Comparison of ENCODE assay signal across 1 cellular context in the genomic region with DNA sequence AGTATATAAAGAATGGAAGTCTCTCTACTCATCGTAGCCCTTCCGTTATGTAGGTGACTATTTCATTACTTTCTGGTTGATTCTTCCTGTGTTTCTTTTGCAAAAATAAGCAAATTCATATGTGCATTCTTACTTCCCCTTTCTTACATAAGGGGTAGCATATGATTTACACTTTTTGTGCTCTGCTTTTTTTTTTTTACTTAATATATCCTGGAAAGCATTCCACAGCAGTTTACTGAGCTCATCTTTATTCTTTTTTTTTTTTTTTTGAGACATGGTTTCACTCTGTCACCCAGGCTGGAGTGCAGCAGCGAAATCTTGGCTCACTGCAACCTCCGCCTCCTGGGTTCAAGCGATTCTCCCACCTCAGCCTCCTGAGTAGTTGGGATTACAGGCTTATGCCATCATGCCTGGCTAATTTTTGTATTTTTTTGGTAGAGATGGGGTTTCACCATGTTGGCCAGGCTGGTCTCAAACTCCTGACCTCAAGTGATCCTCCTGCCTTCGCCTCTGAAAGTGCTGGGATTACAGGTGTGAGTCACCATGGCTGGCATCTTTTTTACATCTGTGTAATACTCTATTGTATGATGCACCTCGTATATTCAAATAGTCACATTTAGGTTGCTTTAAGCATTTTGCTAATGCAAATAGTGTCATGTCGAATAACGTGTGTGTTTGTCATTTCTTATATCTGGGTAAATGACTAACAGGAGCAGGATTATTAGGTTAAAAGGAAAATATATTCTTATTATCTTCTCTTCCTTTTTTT.
TF ChIP-seq lines count a peak whose summit lies in the region.

No MANE protein-coding gene starts in this region.

TF ChIP-seq in GM12878, 131 proteins besides CTCF, POLR2A, EP300 and RAD21 (continues in another document):
- no peak for TF ChIP-seq NR2C1 (IDR thresholded peaks at IDR 0.05)
- TF ChIP-seq POLR2AphosphoS2 (IDR thresholded peaks at IDR 0.05; ENCODE audit: low read depth, low read length) = no peak
- TF ChIP-seq RELA (IDR thresholded peaks at IDR 0.05; ENCODE audit: borderline replicate concordance, partially characterized antibody) = no peak
- 0 out of 2 replicates have a peak, but pooled peaks have one; percentile 4 for TF ChIP-seq IRF4 (IDR thresholded peaks at IDR 0.05; ENCODE audit: low read depth, low read length)
- no peak for TF ChIP-seq BHLHE40 (IDR thresholded peaks at IDR 0.05; ENCODE audit: borderline replicate concordance in 1 of 2, low read depth in 2 of 2, low read length in 1 of 2)
- TF ChIP-seq, protein P1, sequence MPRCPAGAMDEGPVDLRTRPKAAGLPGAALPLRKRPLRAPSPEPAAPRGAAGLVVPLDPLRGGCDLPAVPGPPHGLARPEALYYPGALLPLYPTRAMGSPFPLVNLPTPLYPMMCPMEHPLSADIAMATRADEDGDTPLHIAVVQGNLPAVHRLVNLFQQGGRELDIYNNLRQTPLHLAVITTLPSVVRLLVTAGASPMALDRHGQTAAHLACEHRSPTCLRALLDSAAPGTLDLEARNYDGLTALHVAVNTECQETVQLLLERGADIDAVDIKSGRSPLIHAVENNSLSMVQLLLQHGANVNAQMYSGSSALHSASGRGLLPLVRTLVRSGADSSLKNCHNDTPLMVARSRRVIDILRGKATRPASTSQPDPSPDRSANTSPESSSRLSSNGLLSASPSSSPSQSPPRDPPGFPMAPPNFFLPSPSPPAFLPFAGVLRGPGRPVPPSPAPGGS (IDR thresholded peaks at IDR 0.05; ENCODE audit: borderline replicate concordance, insufficient read depth, low read depth, low read length, poor library complexity, severe bottlenecking) = no peak
- TF ChIP-seq, protein P2, sequence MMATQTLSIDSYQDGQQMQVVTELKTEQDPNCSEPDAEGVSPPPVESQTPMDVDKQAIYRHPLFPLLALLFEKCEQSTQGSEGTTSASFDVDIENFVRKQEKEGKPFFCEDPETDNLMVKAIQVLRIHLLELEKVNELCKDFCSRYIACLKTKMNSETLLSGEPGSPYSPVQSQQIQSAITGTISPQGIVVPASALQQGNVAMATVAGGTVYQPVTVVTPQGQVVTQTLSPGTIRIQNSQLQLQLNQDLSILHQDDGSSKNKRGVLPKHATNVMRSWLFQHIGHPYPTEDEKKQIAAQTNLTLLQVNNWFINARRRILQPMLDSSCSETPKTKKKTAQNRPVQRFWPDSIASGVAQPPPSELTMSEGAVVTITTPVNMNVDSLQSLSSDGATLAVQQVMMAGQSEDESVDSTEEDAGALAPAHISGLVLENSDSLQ (IDR thresholded peaks at IDR 0.05) = no peak
- 0 out of 2 replicates have a peak, but pooled peaks have one; percentile 12 for TF ChIP-seq GATAD2B (conservative IDR thresholded peaks at IDR 0.05; ENCODE audit: low read depth)
- no peak for TF ChIP-seq EZH2 (IDR thresholded peaks at IDR 0.05; ENCODE audit: borderline replicate concordance, control insufficient read depth, low read depth, low read length)
- no peak for TF ChIP-seq BCL11A (IDR thresholded peaks at IDR 0.05; ENCODE audit: low read depth, low read length)
- TF ChIP-seq HDGF (IDR thresholded peaks at IDR 0.05) = 0 out of 2 replicates have a peak, but pooled peaks have one; percentile 62
- TF ChIP-seq FOS (IDR thresholded peaks at IDR 0.05; ENCODE audit: borderline replicate concordance, extremely low read depth, insufficient read length) = no peak
- peak; percentile 74; the same call in 1 of the 2 replicates for TF ChIP-seq ZNF384 (IDR thresholded peaks at IDR 0.05; ENCODE audit: borderline replicate concordance, low read depth, low read length)
- TF ChIP-seq JUNB (IDR thresholded peaks at IDR 0.05) = peak; percentile 50
- no peak for TF ChIP-seq ZBED1 (IDR thresholded peaks at IDR 0.05; ENCODE audit: borderline replicate concordance)
- TF ChIP-seq SIX5 (IDR thresholded peaks at IDR 0.05; ENCODE audit: low read depth, low read length, severe bottlenecking) = no peak
- TF ChIP-seq, protein P3, sequence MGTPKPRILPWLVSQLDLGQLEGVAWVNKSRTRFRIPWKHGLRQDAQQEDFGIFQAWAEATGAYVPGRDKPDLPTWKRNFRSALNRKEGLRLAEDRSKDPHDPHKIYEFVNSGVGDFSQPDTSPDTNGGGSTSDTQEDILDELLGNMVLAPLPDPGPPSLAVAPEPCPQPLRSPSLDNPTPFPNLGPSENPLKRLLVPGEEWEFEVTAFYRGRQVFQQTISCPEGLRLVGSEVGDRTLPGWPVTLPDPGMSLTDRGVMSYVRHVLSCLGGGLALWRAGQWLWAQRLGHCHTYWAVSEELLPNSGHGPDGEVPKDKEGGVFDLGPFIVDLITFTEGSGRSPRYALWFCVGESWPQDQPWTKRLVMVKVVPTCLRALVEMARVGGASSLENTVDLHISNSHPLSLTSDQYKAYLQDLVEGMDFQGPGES (IDR thresholded peaks at IDR 0.05) = no peak
- TF ChIP-seq CHD1 (IDR thresholded peaks at IDR 0.05; ENCODE audit: low read depth, low read length) = no peak
- no peak for TF ChIP-seq JUND (IDR thresholded peaks at IDR 0.05; ENCODE audit: low read depth, low read length)
- TF ChIP-seq TBL1XR1 (IDR thresholded peaks at IDR 0.05; ENCODE audit: low read depth, low read length) = no peak
- TF ChIP-seq PML (IDR thresholded peaks at IDR 0.05; ENCODE audit: low read length) = peak; percentile 51; the same call in 1 of the 2 replicates
- TF ChIP-seq, protein P4, sequence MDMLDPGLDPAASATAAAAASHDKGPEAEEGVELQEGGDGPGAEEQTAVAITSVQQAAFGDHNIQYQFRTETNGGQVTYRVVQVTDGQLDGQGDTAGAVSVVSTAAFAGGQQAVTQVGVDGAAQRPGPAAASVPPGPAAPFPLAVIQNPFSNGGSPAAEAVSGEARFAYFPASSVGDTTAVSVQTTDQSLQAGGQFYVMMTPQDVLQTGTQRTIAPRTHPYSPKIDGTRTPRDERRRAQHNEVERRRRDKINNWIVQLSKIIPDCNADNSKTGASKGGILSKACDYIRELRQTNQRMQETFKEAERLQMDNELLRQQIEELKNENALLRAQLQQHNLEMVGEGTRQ (IDR thresholded peaks at IDR 0.05; ENCODE audit: borderline replicate concordance, low read depth, low read length) = no peak
- TF ChIP-seq, protein P5, sequence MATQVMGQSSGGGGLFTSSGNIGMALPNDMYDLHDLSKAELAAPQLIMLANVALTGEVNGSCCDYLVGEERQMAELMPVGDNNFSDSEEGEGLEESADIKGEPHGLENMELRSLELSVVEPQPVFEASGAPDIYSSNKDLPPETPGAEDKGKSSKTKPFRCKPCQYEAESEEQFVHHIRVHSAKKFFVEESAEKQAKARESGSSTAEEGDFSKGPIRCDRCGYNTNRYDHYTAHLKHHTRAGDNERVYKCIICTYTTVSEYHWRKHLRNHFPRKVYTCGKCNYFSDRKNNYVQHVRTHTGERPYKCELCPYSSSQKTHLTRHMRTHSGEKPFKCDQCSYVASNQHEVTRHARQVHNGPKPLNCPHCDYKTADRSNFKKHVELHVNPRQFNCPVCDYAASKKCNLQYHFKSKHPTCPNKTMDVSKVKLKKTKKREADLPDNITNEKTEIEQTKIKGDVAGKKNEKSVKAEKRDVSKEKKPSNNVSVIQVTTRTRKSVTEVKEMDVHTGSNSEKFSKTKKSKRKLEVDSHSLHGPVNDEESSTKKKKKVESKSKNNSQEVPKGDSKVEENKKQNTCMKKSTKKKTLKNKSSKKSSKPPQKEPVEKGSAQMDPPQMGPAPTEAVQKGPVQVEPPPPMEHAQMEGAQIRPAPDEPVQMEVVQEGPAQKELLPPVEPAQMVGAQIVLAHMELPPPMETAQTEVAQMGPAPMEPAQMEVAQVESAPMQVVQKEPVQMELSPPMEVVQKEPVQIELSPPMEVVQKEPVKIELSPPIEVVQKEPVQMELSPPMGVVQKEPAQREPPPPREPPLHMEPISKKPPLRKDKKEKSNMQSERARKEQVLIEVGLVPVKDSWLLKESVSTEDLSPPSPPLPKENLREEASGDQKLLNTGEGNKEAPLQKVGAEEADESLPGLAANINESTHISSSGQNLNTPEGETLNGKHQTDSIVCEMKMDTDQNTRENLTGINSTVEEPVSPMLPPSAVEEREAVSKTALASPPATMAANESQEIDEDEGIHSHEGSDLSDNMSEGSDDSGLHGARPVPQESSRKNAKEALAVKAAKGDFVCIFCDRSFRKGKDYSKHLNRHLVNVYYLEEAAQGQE (IDR thresholded peaks at IDR 0.05; ENCODE audit: low read depth, low read length) = no peak
- no peak for TF ChIP-seq YBX1 (IDR thresholded peaks at IDR 0.05)
- TF ChIP-seq ZNF217 (IDR thresholded peaks at IDR 0.05) = 0 out of 2 replicates have a peak, but pooled peaks have one; percentile 8
- 0 out of 2 replicates have a peak, but pooled peaks have one; percentile 34 for TF ChIP-seq CHD4 (IDR thresholded peaks at IDR 0.05)
- TF ChIP-seq KDM1A (IDR thresholded peaks at IDR 0.05; ENCODE audit: borderline replicate concordance) = no peak
- TF ChIP-seq EGR1 (IDR thresholded peaks at IDR 0.05; ENCODE audit: borderline replicate concordance in 1 of 2, low read depth in 2 of 2, low read length in 2 of 2) = no peak
- no peak for TF ChIP-seq SP1 (IDR thresholded peaks at IDR 0.05; ENCODE audit: low read depth, low read length)
- TF ChIP-seq, protein P6, sequence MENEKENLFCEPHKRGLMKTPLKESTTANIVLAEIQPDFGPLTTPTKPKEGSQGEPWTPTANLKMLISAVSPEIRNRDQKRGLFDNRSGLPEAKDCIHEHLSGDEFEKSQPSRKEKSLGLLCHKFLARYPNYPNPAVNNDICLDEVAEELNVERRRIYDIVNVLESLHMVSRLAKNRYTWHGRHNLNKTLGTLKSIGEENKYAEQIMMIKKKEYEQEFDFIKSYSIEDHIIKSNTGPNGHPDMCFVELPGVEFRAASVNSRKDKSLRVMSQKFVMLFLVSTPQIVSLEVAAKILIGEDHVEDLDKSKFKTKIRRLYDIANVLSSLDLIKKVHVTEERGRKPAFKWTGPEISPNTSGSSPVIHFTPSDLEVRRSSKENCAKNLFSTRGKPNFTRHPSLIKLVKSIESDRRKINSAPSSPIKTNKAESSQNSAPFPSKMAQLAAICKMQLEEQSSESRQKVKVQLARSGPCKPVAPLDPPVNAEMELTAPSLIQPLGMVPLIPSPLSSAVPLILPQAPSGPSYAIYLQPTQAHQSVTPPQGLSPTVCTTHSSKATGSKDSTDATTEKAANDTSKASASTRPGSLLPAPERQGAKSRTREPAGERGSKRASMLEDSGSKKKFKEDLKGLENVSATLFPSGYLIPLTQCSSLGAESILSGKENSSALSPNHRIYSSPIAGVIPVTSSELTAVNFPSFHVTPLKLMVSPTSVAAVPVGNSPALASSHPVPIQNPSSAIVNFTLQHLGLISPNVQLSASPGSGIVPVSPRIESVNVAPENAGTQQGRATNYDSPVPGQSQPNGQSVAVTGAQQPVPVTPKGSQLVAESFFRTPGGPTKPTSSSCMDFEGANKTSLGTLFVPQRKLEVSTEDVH (IDR thresholded peaks at IDR 0.05; ENCODE audit: low read depth, partially characterized antibody) = no peak
- TF ChIP-seq SMARCA5 (IDR thresholded peaks at IDR 0.05) = peak; percentile 65; the same call in 1 of the 2 replicates
- no peak for TF ChIP-seq NFYA (IDR thresholded peaks at IDR 0.05; ENCODE audit: borderline replicate concordance, low read depth, low read length)
- TF ChIP-seq CREB1 (IDR thresholded peaks at IDR 0.05; ENCODE audit: low read depth) = no peak
- TF ChIP-seq POU2F2 (IDR thresholded peaks at IDR 0.05; ENCODE audit: borderline replicate concordance, low read depth, low read length) = no peak
- TF ChIP-seq BRCA1 (IDR thresholded peaks at IDR 0.05; ENCODE audit: low read depth, low read length) = no peak
- TF ChIP-seq, protein P7, sequence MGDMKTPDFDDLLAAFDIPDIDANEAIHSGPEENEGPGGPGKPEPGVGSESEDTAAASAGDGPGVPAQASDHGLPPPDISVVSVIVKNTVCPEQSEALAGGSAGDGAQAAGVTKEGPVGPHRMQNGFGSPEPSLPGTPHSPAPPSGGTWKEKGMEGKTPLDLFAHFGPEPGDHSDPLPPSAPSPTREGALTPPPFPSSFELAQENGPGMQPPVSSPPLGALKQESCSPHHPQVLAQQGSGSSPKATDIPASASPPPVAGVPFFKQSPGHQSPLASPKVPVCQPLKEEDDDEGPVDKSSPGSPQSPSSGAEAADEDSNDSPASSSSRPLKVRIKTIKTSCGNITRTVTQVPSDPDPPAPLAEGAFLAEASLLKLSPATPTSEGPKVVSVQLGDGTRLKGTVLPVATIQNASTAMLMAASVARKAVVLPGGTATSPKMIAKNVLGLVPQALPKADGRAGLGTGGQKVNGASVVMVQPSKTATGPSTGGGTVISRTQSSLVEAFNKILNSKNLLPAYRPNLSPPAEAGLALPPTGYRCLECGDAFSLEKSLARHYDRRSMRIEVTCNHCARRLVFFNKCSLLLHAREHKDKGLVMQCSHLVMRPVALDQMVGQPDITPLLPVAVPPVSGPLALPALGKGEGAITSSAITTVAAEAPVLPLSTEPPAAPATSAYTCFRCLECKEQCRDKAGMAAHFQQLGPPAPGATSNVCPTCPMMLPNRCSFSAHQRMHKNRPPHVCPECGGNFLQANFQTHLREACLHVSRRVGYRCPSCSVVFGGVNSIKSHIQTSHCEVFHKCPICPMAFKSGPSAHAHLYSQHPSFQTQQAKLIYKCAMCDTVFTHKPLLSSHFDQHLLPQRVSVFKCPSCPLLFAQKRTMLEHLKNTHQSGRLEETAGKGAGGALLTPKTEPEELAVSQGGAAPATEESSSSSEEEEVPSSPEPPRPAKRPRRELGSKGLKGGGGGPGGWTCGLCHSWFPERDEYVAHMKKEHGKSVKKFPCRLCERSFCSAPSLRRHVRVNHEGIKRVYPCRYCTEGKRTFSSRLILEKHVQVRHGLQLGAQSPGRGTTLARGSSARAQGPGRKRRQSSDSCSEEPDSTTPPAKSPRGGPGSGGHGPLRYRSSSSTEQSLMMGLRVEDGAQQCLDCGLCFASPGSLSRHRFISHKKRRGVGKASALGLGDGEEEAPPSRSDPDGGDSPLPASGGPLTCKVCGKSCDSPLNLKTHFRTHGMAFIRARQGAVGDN (IDR thresholded peaks at IDR 0.05) = no peak
- peak; percentile 20 to 56; a peak in 2 of 4 replicates for TF ChIP-seq IKZF2 (IDR thresholded peaks at IDR 0.05)
- TF ChIP-seq, protein P8, sequence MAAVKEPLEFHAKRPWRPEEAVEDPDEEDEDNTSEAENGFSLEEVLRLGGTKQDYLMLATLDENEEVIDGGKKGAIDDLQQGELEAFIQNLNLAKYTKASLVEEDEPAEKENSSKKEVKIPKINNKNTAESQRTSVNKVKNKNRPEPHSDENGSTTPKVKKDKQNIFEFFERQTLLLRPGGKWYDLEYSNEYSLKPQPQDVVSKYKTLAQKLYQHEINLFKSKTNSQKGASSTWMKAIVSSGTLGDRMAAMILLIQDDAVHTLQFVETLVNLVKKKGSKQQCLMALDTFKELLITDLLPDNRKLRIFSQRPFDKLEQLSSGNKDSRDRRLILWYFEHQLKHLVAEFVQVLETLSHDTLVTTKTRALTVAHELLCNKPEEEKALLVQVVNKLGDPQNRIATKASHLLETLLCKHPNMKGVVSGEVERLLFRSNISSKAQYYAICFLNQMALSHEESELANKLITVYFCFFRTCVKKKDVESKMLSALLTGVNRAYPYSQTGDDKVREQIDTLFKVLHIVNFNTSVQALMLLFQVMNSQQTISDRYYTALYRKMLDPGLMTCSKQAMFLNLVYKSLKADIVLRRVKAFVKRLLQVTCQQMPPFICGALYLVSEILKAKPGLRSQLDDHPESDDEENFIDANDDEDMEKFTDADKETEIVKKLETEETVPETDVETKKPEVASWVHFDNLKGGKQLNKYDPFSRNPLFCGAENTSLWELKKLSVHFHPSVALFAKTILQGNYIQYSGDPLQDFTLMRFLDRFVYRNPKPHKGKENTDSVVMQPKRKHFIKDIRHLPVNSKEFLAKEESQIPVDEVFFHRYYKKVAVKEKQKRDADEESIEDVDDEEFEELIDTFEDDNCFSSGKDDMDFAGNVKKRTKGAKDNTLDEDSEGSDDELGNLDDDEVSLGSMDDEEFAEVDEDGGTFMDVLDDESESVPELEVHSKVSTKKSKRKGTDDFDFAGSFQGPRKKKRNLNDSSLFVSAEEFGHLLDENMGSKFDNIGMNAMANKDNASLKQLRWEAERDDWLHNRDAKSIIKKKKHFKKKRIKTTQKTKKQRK (IDR thresholded peaks at IDR 0.05; ENCODE audit: low read depth, low read length) = no peak
